11 cellular contexts compared by ENCODE assay signal in genomic region chr10:31034041-31034918, GRCh38. TPM values are rescaled to one million over a fixed set of nuclear protein-coding genes. Genes with fewer than 3 reads are reported as not detected.
DNase-seq lines count a peak whose midpoint lies in the region; ATAC-seq and TF ChIP-seq lines count a peak whose summit lies in the region.
"Had no signal": no experiment of that assay in that cellular context is flagged by ENCODE, and none has a peak within 500 bp of the region (broad histone marks: within the 10 kb centered on the region; RNA-seq: fewer than 3 reads in every experiment).

No MANE protein-coding gene starts in this region.

- H3K27me3 ChIP-seq in adrenal gland, result no peaks in the 10 kb centered on the region

- no peaks in the 10 kb centered on the region for H3K36me3 ChIP-seq in adrenal gland (replicated peaks in 1 of 2)

- H3K4me1 ChIP-seq in adrenal gland (replicated peaks in 1 of 2), result peaks cover 0 to 24% of the 10 kb centered on the region in 2 donors

- TF ChIP-seq POLR2A in adrenal gland (IDR thresholded peaks at IDR 0.05), result no peak

- 73 to 77% (median 75%) methylated on average over 3 of the region's 3 CpGs for WGBS in adrenal gland, 4 donors

- DNase-seq in AG09309 (ENCODE audit: low read depth) (peak; percentile 93), HT1080 (ENCODE audit: low read depth) (peak; percentile 86), astrocyte of the cerebellum (ENCODE audit: low read depth) (peak; percentile 85), mesothelial cell of epicardium (ENCODE audit: low spot score in 2 of 2, unreplicated experiment in 2 of 2) (no peak), NCI-H2029 (lab: John Stamatoyannopoulos, UW) (no peak), left lobe of liver (ENCODE audit: low spot score) (no peak), adrenal gland (no peak)
- DNase-seq in stimulated activated CD4-positive, alpha-beta T cell treated with anti-CD3 and anti-CD28 coated beads, Interleukin-2, amount 100 ng/mL, for 48 hours, result no peak
- DNase-seq: GOT3, NCI-H446 treated with DMSO at 0.1 percent for 48 hours had no signal

- H3K36me3 Mint-ChIP-seq in mesothelial cell of epicardium, result no peaks in the 10 kb centered on the region

- TF ChIP-seq CTCF in AG09309 (IDR thresholded peaks at IDR 0.05; ENCODE audit: control insufficient read depth, insufficient read depth, low read depth, low read length, missing control alignments) (no peak), astrocyte of the cerebellum (IDR thresholded peaks at IDR 0.05; ENCODE audit: low read depth, low read length, missing control alignments) (no peak), mesothelial cell of epicardium (IDR thresholded peaks at IDR 0.05; ENCODE audit: unreplicated experiment) (no peak), adrenal gland (IDR thresholded peaks at IDR 0.05) (no peak)

- no peaks in the 10 kb centered on the region for H3K27me3 Mint-ChIP-seq in mesothelial cell of epicardium (ENCODE audit: low read depth)

- no peaks in the 10 kb centered on the region for H3K9me3 Mint-ChIP-seq in mesothelial cell of epicardium

- ATAC-seq in left lobe of liver, result no peak

- H3K4me3 ChIP-seq in AG09309 (ENCODE audit: control insufficient read depth, low read depth, low read length) (no peak overlapping the region), astrocyte of the cerebellum (ENCODE audit: low read depth, low read length) (no peak overlapping the region), adrenal gland (no peak overlapping the region)
- H3K4me3 ChIP-seq: skin epidermis had no signal

- peaks cover 25% of the 10 kb centered on the region for H3K4me1 Mint-ChIP-seq in mesothelial cell of epicardium

- no peaks in the 10 kb centered on the region for H3K9me3 ChIP-seq in adrenal gland (replicated peaks in 1 of 3)

- H3K4me3 Mint-ChIP-seq in mesothelial cell of epicardium, result no peak overlapping the region

- H3K27ac ChIP-seq in adrenal gland, result peak overlapping the region in 2 of 5 donors; percentile 2 to 44

- in situ Hi-C loops in astrocyte of the cerebellum (cut with HindIII; ENCODE audit: low sequenced_read_pairs), result no loop called here

- peak overlapping the region; percentile 62 for H3K27ac Mint-ChIP-seq in mesothelial cell of epicardium

- intact Hi-C loops in adrenal gland (cut with DNase I), result loop anchor here in 1 of 2 donors (5.0 kb wide), 1 partner anchor 247 kb away; no protein-coding TSS in a partner anchor

RNA-seq across cellular contexts. Expression of gene ZNF438, which starts 2.6 kb away (rescaled TPM):
- 1.7 and 3.1 TPM in 2 replicates for total RNA-seq in HT1080 (2014; rRNA removed; shearing (Covaris generic))
- 2.0 and 2.9 TPM in 2 replicates for polyA plus RNA-seq in HT1080 (2015; cell fraction: cytosol; rRNA removed)
- 2.4 and 2.5 TPM in 2 replicates for polyA plus RNA-seq in HT1080 (2015; cell fraction: nucleus; rRNA removed)
- total RNA-seq in mesothelial cell of epicardium, result 5.3 to 6.6 TPM (median 6.0 TPM) in 3 replicates
- total RNA-seq in left lobe of liver, result 1.9 TPM
- 1 to 10 TPM; 3.6 to 8.3 (median 5.7) TPM for total RNA-seq in adrenal gland
- polyA plus RNA-seq in adrenal gland, result 10 to 100 TPM in 1 of 3 donors, 1 to 10 TPM in 2; 4.9 to 15.5 (median 8.7) TPM

Comparison
In these comparisons a context has a peak if more than half of its experiments do, and no peak if none do; other contexts are left out.
1. DNase-seq: peak in AG09309 (single experiment), HT1080 (single experiment) and astrocyte of the cerebellum (single experiment); none in mesothelial cell of epicardium (0 of 2), NCI-H2029 (single experiment), left lobe of liver (single experiment), adrenal gland (0 of 7) and stimulated activated CD4-positive, alpha-beta T cell treated with anti-CD3 and anti-CD28 coated beads, Interleukin-2, amount 100 ng/mL, for 48 hours (0 of 2).